6 cellular contexts compared by ENCODE assay signal in genomic region chr11:67630943-67631331, GRCh38. TPM values are rescaled to one million over a fixed set of nuclear protein-coding genes. Genes with fewer than 3 reads are reported as not detected.
DNase-seq lines count a peak whose midpoint lies in the region; ATAC-seq, FAIRE-seq and TF ChIP-seq lines count a peak whose summit lies in the region.

No MANE protein-coding gene starts in this region.

- H3K4me3 ChIP-seq in A549 (peak overlapping the region; percentile 59), SJSA1 (peak overlapping the region; percentile 56), iPS-20b (ENCODE audit: low read length) (peak overlapping the region; percentile 81)

- CTCF ChIA-PET in A549 (lab: Yijun Ruan, JAX), result interaction anchor here (0.6 to 14.1 kb wide), 13 partner anchors 8 to 155 kb away, joined by 3 to 181 read pairs (median 20); partner anchors contain the start of genes ACY3, ALDH3B2 and TBX10

- 79% methylated on average over 8 of the region's 16 CpGs for WGBS in A549 (ENCODE audit: missing lambda C conversion rate)

- no peak for FAIRE-seq in A549 (lab: Jason Lieb, UNC)

- peak overlapping the region; percentile 77 to 87 for H3K27ac ChIP-seq in A549
- H3K27ac ChIP-seq in SJSA1, result peak overlapping the region; percentile 12
- peak overlapping the region; percentile 32 for H3K27ac ChIP-seq in iPS-20b (ENCODE audit: low read length)

- TF ChIP-seq RAD21 in A549 (conservative IDR thresholded peaks at IDR 0.05 in 1 of 2, IDR thresholded peaks at IDR 0.05 in 1 of 2), result no peak

- H3K9ac ChIP-seq in iPS-20b (ENCODE audit: low read depth, low read length), result peak overlapping the region; percentile 41; the same call in 1 of the 2 replicates

- no peak for TF ChIP-seq EP300 in A549 (IDR thresholded peaks at IDR 0.05)

- TF ChIP-seq CTCF in A549 (IDR thresholded peaks at IDR 0.05), result no peak; the same call in 2 of the 3 replicates

- ATAC-seq in A549 (no peak), HG03378 (IDR thresholded peaks at IDR 0.05; ENCODE audit: unreplicated experiment) (no peak), GM19351 (IDR thresholded peaks at IDR 0.05; ENCODE audit: unreplicated experiment) (no peak)

- H3K4me2 ChIP-seq in A549, result peak overlapping the region; percentile 81

- H3K4me1 ChIP-seq in A549 (peaks cover 6% of the 10 kb centered on the region; the same call in 2 of the 3 replicates), SJSA1 (replicated peaks) (peaks cover 23% of the 10 kb centered on the region), iPS-20b (ENCODE audit: insufficient read depth, low read length) (peaks cover 4% of the 10 kb centered on the region; the same call in 1 of the 2 replicates)

- no peak for TF ChIP-seq POLR2A in A549 (IDR thresholded peaks at IDR 0.05; ENCODE audit: low read length)

- H3K9me3 ChIP-seq in A549 (no peaks in the 10 kb centered on the region), SJSA1 (replicated peaks) (peaks cover 6% of the 10 kb centered on the region), iPS-20b (ENCODE audit: insufficient read depth, low read depth, low read length) (no peaks in the 10 kb centered on the region)

- POLR2A ChIA-PET in A549 (lab: Yijun Ruan, JAX), result interaction anchor here (1.1 to 2.4 kb wide), 4 partner anchors 12 to 47 kb away, joined by 3 to 10 read pairs (median 6); partner anchors contain the start of genes ACY3 and GSTP1

- H3K36me3 ChIP-seq in SJSA1 (0 out of 2 replicates have a peak, but pooled peaks cover 5% of the 10 kb centered on the region), iPS-20b (ENCODE audit: insufficient read depth, low read depth, low read length) (peaks cover 8% of the 10 kb centered on the region; the same call in 1 of the 2 replicates)

- no peak for DNase-seq in A549 (ENCODE audit: low read depth in 1 of 2, low spot score in 1 of 2)
- DNase-seq in SJSA1 (ENCODE audit: low read depth in 1 of 2, low spot score in 2 of 2), result no peak
- DNase-seq in NCI-H2227 (lab: John Stamatoyannopoulos, UW; ENCODE audit: unreplicated experiment), result no peak

- H3K27me3 ChIP-seq in SJSA1 (replicated peaks) (peaks cover 6% of the 10 kb centered on the region), iPS-20b (ENCODE audit: insufficient read depth, low read length) (no peaks in the 10 kb centered on the region)

TF ChIP-seq in A549, 52 proteins besides CTCF, POLR2A, EP300 and RAD21:
- TF ChIP-seq ZNF302 (CRISPR knock-in tag; IDR thresholded peaks at IDR 0.05) (no peak), HMGXB4 (CRISPR knock-in tag; IDR thresholded peaks at IDR 0.05; ENCODE audit: borderline replicate concordance) (no peak), ZFP36 (IDR thresholded peaks at IDR 0.05; ENCODE audit: borderline replicate concordance, partially characterized antibody) (peak; percentile 46)

RNA-seq across cellular contexts. Expression of gene NUDT8, which starts 1.2 kb away (rescaled TPM):
- 1.8 and 2.6 TPM in 2 replicates for polyA plus RNA-seq in A549 (2011; rRNA removed)
- 10.3 and 13.0 TPM in 2 replicates for polyA plus RNA-seq in A549 (2012; cell fraction: cytosol; rRNA removed)
- polyA plus RNA-seq in A549 (2012; cell fraction: nucleus; rRNA removed), result 24.4 and 25.6 TPM in 2 replicates
- polyA plus RNA-seq in A549 (2017; fragmentation: RNase III; extraction: RNeasy Plus Mini Kit Qiagen cat#74134 plus additional on column Dnase treatment), result 5.4 to 7.8 TPM (median 5.6 TPM) in 3 replicates
- 1.0 and 3.1 TPM in 2 replicates for polyA minus RNA-seq in A549 (2011; rRNA and poly(A)+ RNA removed)
- 7.4 and 14.0 TPM in 2 replicates for total RNA-seq in SJSA1 (2014; rRNA removed; shearing (Covaris generic))

RNA-seq across cellular contexts. Expression of gene TBX10, which starts 8.6 kb away (rescaled TPM):
- polyA plus RNA-seq in A549 (2011; rRNA removed) (not detected in 2 replicates), A549 (2017; fragmentation: RNase III; extraction: RNeasy Plus Mini Kit Qiagen cat#74134 plus additional on column Dnase treatment) (not detected in 3 replicates)
- not detected in 2 replicates for polyA plus RNA-seq in A549 (2012; cell fraction: cytosol; rRNA removed)
- not detected in 2 replicates for polyA plus RNA-seq in A549 (2012; cell fraction: nucleus; rRNA removed)
- not detected in 2 replicates for polyA minus RNA-seq in A549 (2011; rRNA and poly(A)+ RNA removed)
- total RNA-seq in SJSA1 (2014; rRNA removed; shearing (Covaris generic)), result not detected in 2 replicates

RNA-seq across cellular contexts. Expression of gene ACY3, which starts 19.6 kb away (rescaled TPM):
- polyA plus RNA-seq in A549 (2011; rRNA removed), result 1.4 and 1.8 TPM in 2 replicates
- polyA plus RNA-seq in A549 (2012; cell fraction: cytosol; rRNA removed), result 1.5 and 2.3 TPM in 2 replicates
- 3.0 and 3.6 TPM in 2 replicates for polyA plus RNA-seq in A549 (2012; cell fraction: nucleus; rRNA removed)
- polyA plus RNA-seq in A549 (2017; fragmentation: RNase III; extraction: RNeasy Plus Mini Kit Qiagen cat#74134 plus additional on column Dnase treatment), result 0.62 to 1.1 TPM (median 1.0 TPM) in 3 replicates
- 1.2 TPM in 2 replicates for polyA minus RNA-seq in A549 (2011; rRNA and poly(A)+ RNA removed)
- total RNA-seq in SJSA1 (2014; rRNA removed; shearing (Covaris generic)), result not detected in 2 replicates

RNA-seq across cellular contexts. Expression of gene NDUFV1, which starts 24.2 kb away (rescaled TPM):
- polyA plus RNA-seq in A549 (2011; rRNA removed), result 78.8 and 95.1 TPM in 2 replicates
- 221 and 240 TPM in 2 replicates for polyA plus RNA-seq in A549 (2012; cell fraction: cytosol; rRNA removed)
- 604 and 688 TPM in 2 replicates for polyA plus RNA-seq in A549 (2012; cell fraction: nucleus; rRNA removed)
- 163 to 176 TPM (median 164 TPM) in 3 replicates for polyA plus RNA-seq in A549 (2017; fragmentation: RNase III; extraction: RNeasy Plus Mini Kit Qiagen cat#74134 plus additional on column Dnase treatment)
- polyA minus RNA-seq in A549 (2011; rRNA and poly(A)+ RNA removed), result 65.6 and 104 TPM in 2 replicates
- 308 and 343 TPM in 2 replicates for total RNA-seq in SJSA1 (2014; rRNA removed; shearing (Covaris generic))

RNA-seq across cellular contexts. Expression of gene ALDH3B2, which starts 43.5 kb away (rescaled TPM):
- polyA plus RNA-seq in A549 (2011; rRNA removed), result not detected in 2 replicates
- 0.01 TPM in 1 of 2 replicates, not detected in the other for polyA plus RNA-seq in A549 (2012; cell fraction: cytosol; rRNA removed)
- polyA plus RNA-seq in A549 (2012; cell fraction: nucleus; rRNA removed), result not detected in 2 replicates
- not detected in 3 replicates for polyA plus RNA-seq in A549 (2017; fragmentation: RNase III; extraction: RNeasy Plus Mini Kit Qiagen cat#74134 plus additional on column Dnase treatment)
- not detected in 2 replicates for polyA minus RNA-seq in A549 (2011; rRNA and poly(A)+ RNA removed)
- total RNA-seq in SJSA1 (2014; rRNA removed; shearing (Covaris generic)), result not detected in 2 replicates

Comparison
In these comparisons a context has a peak if more than half of its experiments do, and no peak if none do; other contexts are left out.
1. H3K27ac ChIP-seq: peak in every context shown above with its lines; median percentile 82 in A549; 32 in iPS-20b; 12 in SJSA1.